In the genomic region with DNA sequence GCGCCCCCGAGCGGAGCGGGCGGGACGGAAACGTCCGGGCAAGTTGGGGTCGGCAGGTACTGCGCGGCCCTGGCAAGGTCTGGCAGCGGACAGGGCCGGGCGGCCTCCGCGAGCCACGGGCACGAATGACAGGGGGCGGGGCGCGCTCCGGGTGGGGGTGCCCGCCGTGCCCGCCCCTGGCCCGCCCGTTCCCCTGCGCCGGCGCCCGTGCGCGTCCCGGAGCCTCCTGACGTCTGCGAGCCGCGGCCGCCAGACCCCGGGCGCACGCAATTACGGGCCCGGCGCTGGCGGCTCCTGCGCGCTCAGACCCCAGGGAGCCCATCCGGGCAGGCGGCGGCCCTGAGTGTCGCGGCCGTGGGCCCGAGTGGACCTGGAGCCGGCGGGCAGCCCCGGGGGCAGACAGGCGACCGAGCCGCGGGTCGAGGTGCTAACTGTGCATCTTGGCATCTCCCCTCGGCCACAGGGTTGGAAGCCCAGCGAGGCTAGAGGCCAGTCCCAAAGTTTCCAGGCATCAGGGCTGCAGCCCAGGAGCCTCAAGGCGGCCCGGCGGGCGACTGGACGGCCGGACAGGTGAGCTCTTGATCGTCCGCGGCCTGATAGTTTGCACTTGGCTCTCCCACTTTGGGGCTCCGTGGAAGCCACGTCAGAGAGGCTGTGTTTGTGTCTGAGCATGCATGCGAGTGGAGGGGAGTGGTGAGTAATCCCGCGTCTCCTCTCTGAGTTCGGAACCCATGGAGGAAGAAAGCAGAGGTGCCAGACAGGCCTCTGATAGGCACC, we compare ENCODE assay signal across 8 cellular contexts. TPM values are rescaled to one million over a fixed set of nuclear protein-coding genes. Genes with fewer than 3 reads are reported as not detected.
DNase-seq lines count a peak whose midpoint lies in the region; ATAC-seq and TF ChIP-seq lines count a peak whose summit lies in the region.

No MANE protein-coding gene starts in this region.

- ATAC-seq in HG02938 (IDR thresholded peaks at IDR 0.05; ENCODE audit: unreplicated experiment), result peak; percentile 18

- WGBS in lower leg skin, 2 donors, result 3 to 14% methylated on average over 14 to 30 of the region's 80 CpGs

- H3K4me3 ChIP-seq in SK-N-MC (peak overlapping the region; percentile 99), lower leg skin (ENCODE audit: low read depth, poor library complexity, severe bottlenecking) (peak overlapping the region; percentile 70)

- H3K9ac ChIP-seq in SK-N-MC (ENCODE audit: insufficient read length), result peak overlapping the region; percentile 99

- H3K27ac ChIP-seq in SK-N-MC (no peak overlapping the region; the same call in 1 of the 2 replicates), cingulate gyrus (ENCODE audit: low read depth, low read length) (peak overlapping the region; percentile 100), substantia nigra (ENCODE audit: low read depth, low read length, poor library complexity, severe bottlenecking) (peak overlapping the region; percentile 100)

- DNase-seq in stimulated activated CD4-positive, alpha-beta T cell treated with anti-CD3 and anti-CD28 coated beads, Interleukin-12 subunit alpha, Interleukin-12 subunit beta, amount 100 ng/mL, for 4 hours, result peak; percentile 52
- DNase-seq in stimulated activated CD4-positive, alpha-beta T cell treated with anti-CD3 and anti-CD28 coated beads, Interleukin-1b, Interleukin-23, amount 100 ng/mL, for 48 hours, result no peak
- DNase-seq in SK-N-MC (ENCODE audit: low read depth, low spot score), result no peak
- DNase-seq in lower leg skin (ENCODE audit: low spot score in 2 of 2), result no peak
- peak in 5 of 49 donors; percentile 36 to 74 (median 54) for DNase-seq in substantia nigra (lab: John Stamatoyannopoulos, UW)
- DNase-seq in NCI-H2029 (lab: John Stamatoyannopoulos, UW), result no peak

- H3K9me3 ChIP-seq in SK-N-MC (ENCODE audit: low read depth, low read length), result no peaks in the 10 kb centered on the region

- no peak for TF ChIP-seq CTCF in lower leg skin (IDR thresholded peaks at IDR 0.05)

- no peak for TF ChIP-seq POLR2A in lower leg skin (IDR thresholded peaks at IDR 0.05)

- intact Hi-C loops in lower leg skin (cut with DNase I; ENCODE audit: low total_unique reads), result no loop called here

- no peaks in the 10 kb centered on the region for H3K36me3 ChIP-seq in SK-N-MC (ENCODE audit: insufficient read depth, low read length)

RNA-seq across cellular contexts. Expression of gene MIB2, which starts 0.9 kb away (rescaled TPM):
- total RNA-seq in lower leg skin, result 100 to 1,000 TPM; 117 to 216 (median 138) TPM

RNA-seq across cellular contexts. Expression of gene MMP23B, which starts 15.7 kb away (rescaled TPM):
- 1 to 10 TPM; 2.1 to 3.9 (median 3.2) TPM for total RNA-seq in lower leg skin

RNA-seq across cellular contexts. Expression of gene FNDC10, which starts 16.3 kb away (rescaled TPM):
- total RNA-seq in lower leg skin, result 10 to 100 TPM; 10.5 to 18.9 (median 13.3) TPM

RNA-seq across cellular contexts. Expression of gene SSU72, which starts 41.6 kb away (rescaled TPM):
- total RNA-seq in lower leg skin, result 100 to 1,000 TPM in 3 of 4 donors, 10 to 100 TPM in 1; 96.4 to 163 (median 123) TPM

RNA-seq across cellular contexts. Expression of gene CDK11B, which starts 42.6 kb away (rescaled TPM):
- total RNA-seq in lower leg skin, result 10 to 100 TPM; 19.4 to 42.3 (median 21.8) TPM
